ENCODE assay signal across 8 cellular contexts in genomic region chr16:11255737-11256656, GRCh38. TPM values are rescaled to one million over a fixed set of nuclear protein-coding genes. Genes with fewer than 3 reads are reported as not detected.
DNase-seq lines count a peak whose midpoint lies in the region; ATAC-seq and TF ChIP-seq lines count a peak whose summit lies in the region.

A gene with protein sequence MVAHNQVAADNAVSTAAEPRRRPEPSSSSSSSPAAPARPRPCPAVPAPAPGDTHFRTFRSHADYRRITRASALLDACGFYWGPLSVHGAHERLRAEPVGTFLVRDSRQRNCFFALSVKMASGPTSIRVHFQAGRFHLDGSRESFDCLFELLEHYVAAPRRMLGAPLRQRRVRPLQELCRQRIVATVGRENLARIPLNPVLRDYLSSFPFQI (minus strand): TSS chr16:11256204. CDS start chr16:11255478, 726 bp downstream.

- peak within 1 kb of the TSS; percentile 81 for H3K4me3 ChIP-seq in coronary artery
- H3K4me3 ChIP-seq in left lung, result peak within 1 kb of the TSS; percentile 74 to 92

- peaks cover 25 to 57% of the 10 kb centered on the region in 2 donors for H3K4me1 ChIP-seq in left lung

- H3K9me3 Mint-ChIP-seq in activated CD4-positive, alpha-beta T cell treated with anti-CD3 and anti-CD28 coated beads for 36 hours (ENCODE audit: low read depth), result no peaks in the 10 kb centered on the region

- no peaks in the 10 kb centered on the region for H3K9me3 ChIP-seq in left lung

- peak within 1 kb of the TSS; percentile 98 for H3K27ac Mint-ChIP-seq in activated CD4-positive, alpha-beta T cell treated with anti-CD3 and anti-CD28 coated beads for 36 hours

- DNase-seq in AML-193 (lab: John Stamatoyannopoulos, UW) (peak; percentile 76 to 79), NCI-H345 (lab: John Stamatoyannopoulos, UW) (peak; percentile 86), coronary artery (ENCODE audit: low spot score) (peak; percentile 89), left lung (peak; percentile 89 to 97)
- DNase-seq in activated CD4-positive, alpha-beta T cell treated with anti-CD3 and anti-CD28 coated beads for 36 hours, result peak; percentile 94
- peak; percentile 88 to 90 for DNase-seq in stimulated activated CD4-positive, alpha-beta T cell treated with anti-CD3 and anti-CD28 coated beads, Interleukin-2, amount 100 ng/mL, for 24 hours

- POLR2A ChIA-PET in activated CD4-positive, alpha-beta T cell treated with anti-CD3 and anti-CD28 coated beads for 36 hours (lab: Charles Lee), result interaction anchor here (0.5 to 4.5 kb wide), 30 partner anchors 8 to 487 kb away, joined by 3 to 79 read pairs (median 6); partner anchors contain the start of gene TXNDC11

- intact Hi-C loops in activated CD4-positive, alpha-beta T cell treated with anti-CD3 and anti-CD28 coated beads for 36 hours (cut with DNase I, micrococcal nuclease), result loop anchor here (1.0 to 5.0 kb wide), 16 partner anchors 23 to 526 kb away; partner anchors contain the start of genes CLEC16A (in 1 of the 2), RMI2 (in 1 of the 2) and TXNDC11 (in 1 of the 2)
- intact Hi-C loops in left lung (cut with DNase I), result loop anchor here in 1 of 2 donors (2.0 to 10.0 kb wide), 2 partner anchors 141 to 285 kb away; no protein-coding TSS in a partner anchor

- H3K4me3 Mint-ChIP-seq in activated CD4-positive, alpha-beta T cell treated with anti-CD3 and anti-CD28 coated beads for 36 hours, result peak within 1 kb of the TSS; percentile 98

- peak; percentile 54 for ATAC-seq in GM19023 (IDR thresholded peaks at IDR 0.05; ENCODE audit: unreplicated experiment)
- peak; percentile 54 for ATAC-seq in HG03175 (IDR thresholded peaks at IDR 0.05; ENCODE audit: unreplicated experiment)
- ATAC-seq in activated CD4-positive, alpha-beta T cell treated with anti-CD3 and anti-CD28 coated beads for 36 hours, result peak; percentile 54
- peak; percentile 77 for ATAC-seq in left lung

- TF ChIP-seq CTCF in coronary artery (IDR thresholded peaks at IDR 0.05), result peak; percentile 99
- TF ChIP-seq CTCF in left lung (IDR thresholded peaks at IDR 0.05), result peak; percentile 89 to 91

- peaks cover 0 to 7% of the 10 kb centered on the region in 2 donors for H3K27me3 ChIP-seq in left lung

- H3K4me1 Mint-ChIP-seq in activated CD4-positive, alpha-beta T cell treated with anti-CD3 and anti-CD28 coated beads for 36 hours, result peaks cover 46% of the 10 kb centered on the region

- H3K36me3 Mint-ChIP-seq in activated CD4-positive, alpha-beta T cell treated with anti-CD3 and anti-CD28 coated beads for 36 hours (ENCODE audit: low read depth), result peaks cover 40% of the 10 kb centered on the region

- no peaks in the 10 kb centered on the region for H3K27me3 Mint-ChIP-seq in activated CD4-positive, alpha-beta T cell treated with anti-CD3 and anti-CD28 coated beads for 36 hours

- H3K27ac ChIP-seq in coronary artery, result peak within 1 kb of the TSS; percentile 97 to 98
- H3K27ac ChIP-seq in left lung, result peak within 1 kb of the TSS; percentile 96

- CTCF ChIA-PET in activated CD4-positive, alpha-beta T cell treated with anti-CD3 and anti-CD28 coated beads for 36 hours (lab: Charles Lee), result interaction anchor here (0.6 to 3.5 kb wide), 29 partner anchors 8 to 298 kb away, joined by 3 to 34 read pairs (median 4); no protein-coding TSS in a partner anchor

- H3K36me3 ChIP-seq in left lung, result peaks cover 0 to 31% of the 10 kb centered on the region in 2 donors

RNA-seq across cellular contexts. Expression of the gene that starts here (rescaled TPM):
- 100 to 1,000 TPM in 1 of 2 experiments, 10 to 100 TPM in 1; 100.0 to 103 TPM for total RNA-seq in activated CD4-positive, alpha-beta T cell treated with anti-CD3 and anti-CD28 coated beads for 36 hours
- 10 to 100 TPM; 11.8 to 21.4 TPM for total RNA-seq in left lung

Comparison
In these comparisons a context has a peak if more than half of its experiments do, and no peak if none do; other contexts are left out.
1. Peak in every context shown above with its lines: DNase-seq, ATAC-seq, H3K4me3 ChIP-seq and H3K27ac ChIP-seq.
2. RNA of the gene that starts here (total RNA-seq): 100.0 to 103 TPM in activated CD4-positive, alpha-beta T cell treated with anti-CD3 and anti-CD28 coated beads for 36 hours; 11.8 to 21.4 TPM in left lung; every median in the first group is over 4 times any median in the second.